In the genomic region with DNA sequence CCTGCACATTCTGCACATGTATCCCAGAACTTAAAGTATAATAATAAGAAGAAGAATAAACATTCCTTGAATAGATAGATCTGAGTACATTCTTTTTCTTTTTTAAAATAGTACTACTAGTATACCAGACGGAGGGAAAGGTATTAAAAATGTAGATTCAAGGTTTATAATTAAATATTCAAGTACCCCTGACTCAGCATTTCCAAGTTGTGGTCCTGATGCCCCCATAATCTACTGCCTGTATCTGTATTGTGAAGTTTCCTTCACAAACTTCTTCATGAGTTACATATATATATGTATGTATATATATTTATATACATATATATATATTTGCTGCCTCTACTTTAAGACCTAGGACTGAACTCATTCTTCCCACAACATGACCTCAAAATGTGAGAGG, we compare ENCODE assay signal across 20 cellular contexts. TPM values are rescaled to one million over a fixed set of nuclear protein-coding genes. Genes with fewer than 3 reads are reported as not detected.
DNase-seq lines count a peak whose midpoint lies in the region; ATAC-seq, FAIRE-seq and TF ChIP-seq lines count a peak whose summit lies in the region.
"Had no signal": no experiment of that assay in that cellular context is flagged by ENCODE, and none has a peak within 500 bp of the region (broad histone marks: within the 10 kb centered on the region; RNA-seq: fewer than 3 reads in every experiment).

No MANE protein-coding gene starts in this region.

- no peak overlapping the region for H3K18ac ChIP-seq in IMR-90 (ENCODE audit: low read depth, low read length)

- H3K36me3 Mint-ChIP-seq in HFFc6 (ENCODE audit: low read depth) = no peaks in the 10 kb centered on the region
- H3K36me3 Mint-ChIP-seq: CD14-positive monocyte; CD4-positive, alpha-beta memory T cell; CD4-positive, CD25-positive, alpha-beta regulatory T cell; CD8-positive, alpha-beta memory T cell had no signal

- no peak overlapping the region for H4K91ac ChIP-seq in IMR-90 (ENCODE audit: insufficient read depth, low read depth, low read length)

- no peak overlapping the region for H2AK9ac ChIP-seq in IMR-90 (replicated peaks; ENCODE audit: low read depth, low read length, poor library complexity)

- CTCF ChIA-PET in A549 (lab: Yijun Ruan, JAX) = interaction anchor here (0.8 kb wide), 1 partner anchor 16 kb away, joined by 3 read pairs; no protein-coding TSS in a partner anchor
- CTCF ChIA-PET in IMR-90 (lab: Yijun Ruan, JAX) = no interaction called here

- H3K4me3 ChIP-seq in A549 (no peak overlapping the region), IMR-90 (ENCODE audit: insufficient read depth, low read depth, low read length) (no peak overlapping the region)
- H3K4me3 ChIP-seq: BLaER1 had no signal

- no peaks in the 10 kb centered on the region for H3K79me1 ChIP-seq in IMR-90 (ENCODE audit: low read depth in 1 of 2, low read length in 2 of 2)

- no peak for TF ChIP-seq EP300 in A549 (IDR thresholded peaks at IDR 0.05)

- H2AFZ ChIP-seq in IMR-90 (replicated peaks; ENCODE audit: low read length, poor library complexity) = no peak overlapping the region

- no peaks in the 10 kb centered on the region for H3K36me3 ChIP-seq in IMR-90 (ENCODE audit: control insufficient read depth, insufficient read depth, low read length)
- H3K36me3 ChIP-seq: BE2C, BLaER1 had no signal

- H4K20me1 ChIP-seq in IMR-90 (ENCODE audit: insufficient read depth, low read length) = no peaks in the 10 kb centered on the region
- H4K20me1 ChIP-seq: BLaER1 had no signal

- H3K4me1 Mint-ChIP-seq in HFFc6 (ENCODE audit: low read depth) = peaks cover 10% of the 10 kb centered on the region
- H3K4me1 Mint-ChIP-seq: CD14-positive monocyte; CD4-positive, alpha-beta memory T cell; CD4-positive, CD25-positive, alpha-beta regulatory T cell; CD8-positive, alpha-beta memory T cell had no signal

- WGBS in A549 (ENCODE audit: missing lambda C conversion rate) = 6% methylated on average over 1 of the region's 1 CpG
- WGBS in IMR-90 (ENCODE audit: extremely low coverage in 2 of 2, insufficient read length in 1 of 2), 2 experiments = no CpG with 5 or more reads among the region's 1 CpG

- no peak overlapping the region for H3K14ac ChIP-seq in IMR-90 (replicated peaks; ENCODE audit: low read depth, low read length)

- in situ Hi-C loops in IMR-90 (cut with MboI; ENCODE audit: low sequenced_read_pairs) = no loop called here

- H4K8ac ChIP-seq in IMR-90 (ENCODE audit: low read depth in 2 of 2, low read length in 2 of 2) = no peak overlapping the region

- H3K56ac ChIP-seq in IMR-90 (ENCODE audit: extremely low read depth, insufficient read depth, low read length) = no peak overlapping the region

- no peak overlapping the region for H2BK5ac ChIP-seq in IMR-90 (ENCODE audit: low read depth, low read length, poor library complexity, severe bottlenecking)

- no peak overlapping the region for H3K9ac ChIP-seq in IMR-90 (ENCODE audit: low read depth, low read length)
- H3K9ac ChIP-seq: BLaER1 had no signal

- H3K27ac ChIP-seq in A549 (no peak overlapping the region), IMR-90 (ENCODE audit: insufficient read depth, low read length) (no peak overlapping the region)
- H3K27ac ChIP-seq: BLaER1 had no signal

- no peaks in the 10 kb centered on the region; the same call in none of the 2 replicates for H3K27me3 Mint-ChIP-seq in HFFc6 (ENCODE audit: insufficient read depth)

- BruUV-seq in IMR-90 (replicated peaks; lab: Mats Ljungman, UMichigan) = no TSS peak

- POLR2A ChIA-PET in A549 (lab: Yijun Ruan, JAX) = no interaction called here
- POLR2A ChIA-PET in IMR-90 (lab: Charles Lee; ENCODE audit: unreplicated experiment) = interaction anchor here (0.7 kb wide), 1 partner anchor 9 kb away, joined by 3 read pairs; no protein-coding TSS in a partner anchor

- TF ChIP-seq POLR2A in A549 (IDR thresholded peaks at IDR 0.05; ENCODE audit: low read length) = no peak
- TF ChIP-seq POLR2A in IMR-90 (IDR thresholded peaks at IDR 0.05; ENCODE audit: low read depth, low read length) = no peak

- H3K4me1 ChIP-seq in A549 = peaks cover 21% of the 10 kb centered on the region
- no peaks in the 10 kb centered on the region; the same call in 1 of the 2 replicates for H3K4me1 ChIP-seq in IMR-90 (ENCODE audit: control insufficient read depth, insufficient read depth, low read length)
- H3K4me1 ChIP-seq: BE2C, BLaER1 had no signal

- H4K5ac ChIP-seq in IMR-90 (ENCODE audit: low read depth, low read length) = no peak overlapping the region

- no peaks in the 10 kb centered on the region; the same call in 1 of the 2 replicates for H3K9me3 Mint-ChIP-seq in HFFc6

- H3K23ac ChIP-seq in IMR-90 (ENCODE audit: low read depth, low read length) = no peak overlapping the region

- intact Hi-C loops in IMR-90 (cut with micrococcal nuclease) = no loop called here

- no peaks in the 10 kb centered on the region for H3K27me3 ChIP-seq in IMR-90 (ENCODE audit: control insufficient read depth, insufficient read depth, low read length)
- H3K27me3 ChIP-seq: BE2C, BLaER1 had no signal

- TF ChIP-seq CTCF in A549 (IDR thresholded peaks at IDR 0.05) (no peak), IMR-90 (conservative IDR thresholded peaks at IDR 0.05; ENCODE audit: low read depth, low read length) (no peak), HFFc6 (IDR thresholded peaks at IDR 0.05) (no peak)

- H2AK5ac ChIP-seq in IMR-90 (ENCODE audit: low read depth, low read length) = no peak overlapping the region

- H3K27ac Mint-ChIP-seq in HFFc6 = no peak overlapping the region
- H3K27ac Mint-ChIP-seq: CD14-positive monocyte; CD4-positive, alpha-beta memory T cell; CD4-positive, CD25-positive, alpha-beta regulatory T cell; CD8-positive, alpha-beta memory T cell had no signal

- no peak for FAIRE-seq in A549 (lab: Jason Lieb, UNC)
- FAIRE-seq: G401.6 had no signal

- no peaks in the 10 kb centered on the region for H3K9me3 ChIP-seq in A549
- H3K9me3 ChIP-seq in IMR-90 (ENCODE audit: control insufficient read depth, insufficient read depth, low read length) = no peaks in the 10 kb centered on the region
- H3K9me3 ChIP-seq: BE2C, BLaER1 had no signal

- H3K4me2 ChIP-seq in A549 (no peak overlapping the region), IMR-90 (ENCODE audit: low read depth, low read length) (no peak overlapping the region)
- H3K4me2 ChIP-seq: BLaER1 had no signal

- no peaks in the 10 kb centered on the region for H3K9me1 ChIP-seq in IMR-90 (ENCODE audit: insufficient read depth, low read length)

- no peak overlapping the region for H3K4ac ChIP-seq in IMR-90 (ENCODE audit: low read depth, low read length)

- H2BK20ac ChIP-seq in IMR-90 (ENCODE audit: low read depth, low read length) = no peak overlapping the region

- TF ChIP-seq RAD21 in A549 (conservative IDR thresholded peaks at IDR 0.05 in 1 of 2, IDR thresholded peaks at IDR 0.05 in 1 of 2) (no peak), IMR-90 (IDR thresholded peaks at IDR 0.05; ENCODE audit: low read length) (no peak)

- dilution Hi-C loops in IMR-90 (cut with HindIII; ENCODE audit: low sequenced_read_pairs, unreplicated experiment) = no loop called here

- no peak overlapping the region for H2BK120ac ChIP-seq in IMR-90 (ENCODE audit: low read depth, low read length)

- no peak overlapping the region for H3K4me3 Mint-ChIP-seq in HFFc6
- H3K4me3 Mint-ChIP-seq: CD14-positive monocyte; CD4-positive, alpha-beta memory T cell; CD4-positive, CD25-positive, alpha-beta regulatory T cell; CD8-positive, alpha-beta memory T cell had no signal

- H2BK15ac ChIP-seq in IMR-90 (ENCODE audit: low read depth, low read length) = no peak overlapping the region

- DNase-seq in A549 (ENCODE audit: low read depth in 1 of 2, low spot score in 1 of 2) = no peak
- DNase-seq in IMR-90 = no peak
- no peak for DNase-seq in cerebellar nuclear complex (lab: John Stamatoyannopoulos, UW)
- no peak for DNase-seq in 8988T
- DNase-seq in HFFc6 = no peak
- no peak for DNase-seq in DMS 273 treated with DMSO at 0.1 percent for 48 hours (lab: John Stamatoyannopoulos, UW)
- DNase-seq: ACHN; BE2C; C1 segment of cervical spinal cord; CD4-positive, alpha-beta memory T cell; CD4-positive, CD25-positive, alpha-beta regulatory T cell; CD8-positive, alpha-beta memory T cell; COR-L47; DMS79 treated with DMSO at 0.1 percent for 48 hours; GF-D8 had no signal

- ATAC-seq in A549 (no peak), GM18868 (IDR thresholded peaks at IDR 0.05; ENCODE audit: unreplicated experiment) (peak; percentile 10), HG03103 (IDR thresholded peaks at IDR 0.05; ENCODE audit: low read depth, unreplicated experiment) (peak; percentile 7), IMR-90 (ENCODE audit: low read depth) (no peak)

TF ChIP-seq in A549, 52 proteins besides CTCF, POLR2A, EP300 and RAD21 (continues in another document):
- TF ChIP-seq JUN (IDR thresholded peaks at IDR 0.05) (no peak), SMC3 (IDR thresholded peaks at IDR 0.05) (no peak)

RNA-seq across cellular contexts. Expression of a gene that starts 14.0 kb away (rescaled TPM):
- 6.7 and 8.9 TPM in 2 replicates for polyA plus RNA-seq in A549 (2011; rRNA removed)
- polyA plus RNA-seq in A549 (2012; cell fraction: cytosol; rRNA removed) = 0.67 and 0.93 TPM in 2 replicates
- 0.82 and 1.2 TPM in 2 replicates for polyA plus RNA-seq in A549 (2012; cell fraction: nucleus; rRNA removed)
- polyA plus RNA-seq in A549 (2017; fragmentation: RNase III; extraction: RNeasy Plus Mini Kit Qiagen cat#74134 plus additional on column Dnase treatment) = 1.7 to 2.2 TPM (median 2.1 TPM) in 3 replicates
- 15.4 and 18.7 TPM in 2 replicates for polyA minus RNA-seq in A549 (2011; rRNA and poly(A)+ RNA removed)
- total RNA-seq in IMR-90 (2012; rRNA removed) = under 0.01 TPM in 2 replicates
- polyA plus RNA-seq in IMR-90 (2012; rRNA removed) = under 0.01 and 0.02 TPM in 2 replicates
- polyA plus RNA-seq in IMR-90 (2012; cell fraction: cytosol; rRNA removed) = 0.01 TPM in 1 of 2 replicates, not detected in the other
- polyA plus RNA-seq in IMR-90 (2012; cell fraction: nucleus; rRNA removed; ENCODE audit: low replicate concordance) = 0.02 and 0.09 TPM in 2 replicates
- total RNA-seq in HFFc6 (2021; fragmentation: NEBNext Ultra II Directional; extraction: Animal tissue kit (Norgen Biotek cat#: 25700)) = under 1 TPM in 5 of 6 experiments, not detected in 1; 0.02 to 0.03 (median 0.02) TPM
- total RNA-seq: CD4-positive, alpha-beta memory T cell; CD4-positive, CD25-positive, alpha-beta regulatory T cell had no signal
- polyA plus RNA-seq: CD14-positive monocyte; CD4-positive, CD25-positive, alpha-beta regulatory T cell; CD8-positive, alpha-beta memory T cell had no signal

RNA-seq across cellular contexts. Expression of a gene that starts 53.9 kb away (rescaled TPM):
- polyA plus RNA-seq in A549 (2011; rRNA removed) (27.2 and 31.5 TPM in 2 replicates), A549 (2017; fragmentation: RNase III; extraction: RNeasy Plus Mini Kit Qiagen cat#74134 plus additional on column Dnase treatment) (26.9 to 28.6 TPM (median 27.0 TPM) in 3 replicates), IMR-90 (2012; rRNA removed) (12.0 and 16.8 TPM in 2 replicates)
- polyA plus RNA-seq in A549 (2012; cell fraction: cytosol; rRNA removed) = 14.2 and 16.1 TPM in 2 replicates
- 15.3 and 19.4 TPM in 2 replicates for polyA plus RNA-seq in A549 (2012; cell fraction: nucleus; rRNA removed)
- polyA minus RNA-seq in A549 (2011; rRNA and poly(A)+ RNA removed) = 14.6 and 15.8 TPM in 2 replicates
- 7.5 and 11.7 TPM in 2 replicates for total RNA-seq in IMR-90 (2012; rRNA removed)
- 6.8 and 12.6 TPM in 2 replicates for polyA plus RNA-seq in IMR-90 (2012; cell fraction: cytosol; rRNA removed)
- polyA plus RNA-seq in IMR-90 (2012; cell fraction: nucleus; rRNA removed; ENCODE audit: low replicate concordance) = 4.9 and 12.9 TPM in 2 replicates
- total RNA-seq in HFFc6 (2021; fragmentation: NEBNext Ultra II Directional; extraction: Animal tissue kit (Norgen Biotek cat#: 25700)) = 10 to 100 TPM; 24.8 to 35.3 (median 31.9) TPM

Comparison
In these comparisons a context has a peak if more than half of its experiments do, and no peak if none do; other contexts are left out.
1. ATAC-seq: peak in GM18868 (single experiment) and HG03103 (single experiment); none in A549 (0 of 2) and IMR-90 (single experiment).